ENCODE assay signal across 16 cellular contexts in the genomic region with DNA sequence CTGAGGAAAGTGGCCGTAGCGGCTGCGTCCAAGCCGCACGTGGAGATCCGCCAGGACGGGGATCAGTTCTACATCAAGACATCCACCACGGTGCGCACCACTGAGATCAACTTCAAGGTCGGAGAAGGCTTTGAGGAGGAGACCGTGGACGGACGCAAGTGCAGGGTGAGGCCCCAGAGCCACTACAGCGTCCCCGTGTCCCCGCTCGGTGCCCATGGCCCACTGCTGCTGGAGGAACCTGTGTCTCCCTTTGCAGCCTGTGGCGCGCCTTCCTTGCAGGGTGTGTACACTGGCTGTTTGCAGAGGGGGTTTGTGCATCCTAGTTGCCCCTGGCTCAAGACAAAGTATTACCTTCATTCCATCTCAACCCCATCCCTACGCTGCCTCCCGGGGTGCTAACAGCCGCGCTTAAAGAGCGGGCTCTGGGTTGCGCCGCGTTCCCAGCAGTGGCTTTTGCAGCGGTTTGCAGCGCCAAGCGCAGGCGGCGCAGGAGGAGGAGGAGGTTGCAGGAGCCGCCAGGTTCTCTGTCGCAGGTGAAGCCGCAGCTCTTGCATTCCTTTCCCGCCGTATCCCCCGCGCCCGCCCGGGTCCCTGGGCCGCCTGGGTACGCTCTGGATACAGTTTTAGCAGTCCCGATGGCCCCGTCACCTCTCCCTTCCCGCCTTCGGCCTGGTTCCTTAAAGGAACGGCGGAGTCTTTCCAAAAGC. TPM values are rescaled to one million over a fixed set of nuclear protein-coding genes. Genes with fewer than 3 reads are reported as not detected.
DNase-seq lines count a peak whose midpoint lies in the region.
"Had no signal": no experiment of that assay in that cellular context is flagged by ENCODE, and none has a peak within 500 bp of the region (broad histone marks: within the 10 kb centered on the region; RNA-seq: fewer than 3 reads in every experiment).

No MANE protein-coding gene starts in this region.

- H3K27me3 ChIP-seq in rectal smooth muscle tissue (ENCODE audit: control insufficient read depth, insufficient read depth, low read length): peaks cover 8% of the 10 kb centered on the region

- no peak overlapping the region for H3K4me3 Mint-ChIP-seq in activated T-helper 2 cell treated with anti-CD3 and anti-CD28 coated beads, Interferon-gamma antibody, Interleukin-2, Interleukin-4, amounts not matched to agents 10 μg/mL and 5 μg/mL and 100 μg/mL, durations not matched to agents 14 hours and 24 hours and 36 hours (ENCODE audit: low read depth)
- H3K4me3 Mint-ChIP-seq: activated T-helper 17 cell treated with anti-CD3 and anti-CD28 coated beads, Interleukin-2, amount 50 U/mL, for 72 hours had no signal

- H3K9ac ChIP-seq in SK-N-MC (ENCODE audit: insufficient read length): no peak overlapping the region
- H3K9ac ChIP-seq in rectal smooth muscle tissue (ENCODE audit: low read length): no peak overlapping the region

- H3K27ac ChIP-seq in SK-N-MC (no peak overlapping the region), rectal smooth muscle tissue (ENCODE audit: low read depth, low read length) (no peak overlapping the region)
- H3K27ac ChIP-seq: epithelial cell of prostate had no signal

- peaks cover 55% of the 10 kb centered on the region for H3K27me3 Mint-ChIP-seq in activated T-helper 2 cell treated with anti-CD3 and anti-CD28 coated beads, Interferon-gamma antibody, Interleukin-2, Interleukin-4, amounts not matched to agents 10 μg/mL and 5 μg/mL and 100 μg/mL, durations not matched to agents 14 hours and 24 hours and 36 hours (ENCODE audit: low read depth)

- H3K27ac Mint-ChIP-seq in activated T-helper 2 cell treated with anti-CD3 and anti-CD28 coated beads, Interferon-gamma antibody, Interleukin-2, Interleukin-4, amounts not matched to agents 10 μg/mL and 5 μg/mL and 100 μg/mL, durations not matched to agents 14 hours and 24 hours and 36 hours: no peak overlapping the region
- H3K27ac Mint-ChIP-seq: activated CD4-positive, alpha-beta T cell treated with anti-CD3 and anti-CD28 coated beads for 36 hours; activated T-helper 17 cell treated with anti-CD3 and anti-CD28 coated beads, Interleukin-2, amount 50 U/mL, for 72 hours had no signal

- no peaks in the 10 kb centered on the region for H3K9me3 ChIP-seq in SK-N-MC (ENCODE audit: low read depth, low read length)
- no peaks in the 10 kb centered on the region for H3K9me3 ChIP-seq in iPS-18c (ENCODE audit: control insufficient read depth, insufficient read depth, low read length)

- H3K4me3 ChIP-seq in SK-N-MC (peak overlapping the region; percentile 76), iPS-18c (ENCODE audit: insufficient read depth, low read depth, low read length) (peak overlapping the region; percentile 84), rectal smooth muscle tissue (ENCODE audit: low read length) (peak overlapping the region; percentile 4)

- H3K36me3 ChIP-seq in SK-N-MC (ENCODE audit: insufficient read depth, low read length): no peaks in the 10 kb centered on the region; the same call in 1 of the 2 replicates
- no peaks in the 10 kb centered on the region for H3K36me3 ChIP-seq in rectal smooth muscle tissue (ENCODE audit: control insufficient read depth, insufficient read depth, low read length)

- DNase-seq in NCI-H2107 treated with DMSO at 0.1 percent for 48 hours (lab: John Stamatoyannopoulos, UW; ENCODE audit: unreplicated experiment) (peak; percentile 9), NCI-H2107 (lab: John Stamatoyannopoulos, UW) (no peak), SK-N-MC (ENCODE audit: low read depth, low spot score) (no peak), RKO (ENCODE audit: low spot score) (no peak), AML-193 (lab: John Stamatoyannopoulos, UW) (no peak)
- no peak for DNase-seq in activated T-helper 2 cell treated with anti-CD3 and anti-CD28 coated beads, Interferon-gamma antibody, Interleukin-2, Interleukin-4, amounts not matched to agents 10 μg/mL and 5 μg/mL and 100 μg/mL, durations not matched to agents 14 hours and 24 hours and 36 hours (ENCODE audit: low spot score)
- DNase-seq: activated CD4-positive, alpha-beta T cell treated with anti-CD3 and anti-CD28 coated beads for 36 hours; hippocampal formation; NCI-H1105 treated with DMSO at 0.1 percent for 48 hours; stimulated activated CD8-positive, alpha-beta memory T cell treated with anti-CD3 and anti-CD28 coated beads, Interleukin-4, amount 100 ng/mL, for 48 hours had no signal

- H3K4me1 ChIP-seq in rectal smooth muscle tissue (ENCODE audit: control insufficient read depth, insufficient read depth, low read length): no peaks in the 10 kb centered on the region

- intact Hi-C loops in activated T-helper 2 cell treated with anti-CD3 and anti-CD28 coated beads, Interferon-gamma antibody, Interleukin-2, Interleukin-4, amounts not matched to agents 10 μg/mL and 5 μg/mL and 100 μg/mL, durations not matched to agents 14 hours and 24 hours and 36 hours (cut with micrococcal nuclease): no loop called here

- no peaks in the 10 kb centered on the region for H3K36me3 Mint-ChIP-seq in activated T-helper 2 cell treated with anti-CD3 and anti-CD28 coated beads, Interferon-gamma antibody, Interleukin-2, Interleukin-4, amounts not matched to agents 10 μg/mL and 5 μg/mL and 100 μg/mL, durations not matched to agents 14 hours and 24 hours and 36 hours (ENCODE audit: low read depth)

- no peaks in the 10 kb centered on the region for H3K9me3 Mint-ChIP-seq in activated T-helper 2 cell treated with anti-CD3 and anti-CD28 coated beads, Interferon-gamma antibody, Interleukin-2, Interleukin-4, amounts not matched to agents 10 μg/mL and 5 μg/mL and 100 μg/mL, durations not matched to agents 14 hours and 24 hours and 36 hours
- H3K9me3 Mint-ChIP-seq: activated T-helper 17 cell treated with anti-CD3 and anti-CD28 coated beads, Interleukin-2, amount 50 U/mL, for 72 hours had no signal

- no peaks in the 10 kb centered on the region for H3K4me1 Mint-ChIP-seq in activated T-helper 2 cell treated with anti-CD3 and anti-CD28 coated beads, Interferon-gamma antibody, Interleukin-2, Interleukin-4, amounts not matched to agents 10 μg/mL and 5 μg/mL and 100 μg/mL, durations not matched to agents 14 hours and 24 hours and 36 hours (ENCODE audit: low read depth)
- H3K4me1 Mint-ChIP-seq: activated T-helper 17 cell treated with anti-CD3 and anti-CD28 coated beads, Interleukin-2, amount 50 U/mL, for 72 hours had no signal

RNA-seq across cellular contexts. Expression of gene CRABP1, which starts 1.1 kb away (rescaled TPM):
- 0.57 TPM in 1 of 2 replicates, not detected in the other for total RNA-seq in activated T-helper 2 cell treated with anti-CD3 and anti-CD28 coated beads, Interferon-gamma antibody, Interleukin-2, Interleukin-4, amounts not matched to agents 10 μg/mL and 5 μg/mL and 100 μg/mL, durations not matched to agents 14 hours and 24 hours and 36 hours
- total RNA-seq: activated T-helper 17 cell treated with anti-CD3 and anti-CD28 coated beads, Interleukin-2, amount 50 U/mL, for 72 hours; HT1080; myocyte had no signal

RNA-seq across cellular contexts. Expression of gene SKIC8, which starts 41.8 kb away (rescaled TPM):
- 51.2 and 51.8 TPM in 2 replicates for total RNA-seq in activated T-helper 2 cell treated with anti-CD3 and anti-CD28 coated beads, Interferon-gamma antibody, Interleukin-2, Interleukin-4, amounts not matched to agents 10 μg/mL and 5 μg/mL and 100 μg/mL, durations not matched to agents 14 hours and 24 hours and 36 hours

Comparison
In these comparisons a context has a peak if more than half of its experiments do, and no peak if none do; other contexts are left out.
1. H3K4me3 ChIP-seq: peak in every context shown above with its lines; median percentile 84 in iPS-18c; 76 in SK-N-MC; 4 in rectal smooth muscle tissue.